In the genomic region with DNA sequence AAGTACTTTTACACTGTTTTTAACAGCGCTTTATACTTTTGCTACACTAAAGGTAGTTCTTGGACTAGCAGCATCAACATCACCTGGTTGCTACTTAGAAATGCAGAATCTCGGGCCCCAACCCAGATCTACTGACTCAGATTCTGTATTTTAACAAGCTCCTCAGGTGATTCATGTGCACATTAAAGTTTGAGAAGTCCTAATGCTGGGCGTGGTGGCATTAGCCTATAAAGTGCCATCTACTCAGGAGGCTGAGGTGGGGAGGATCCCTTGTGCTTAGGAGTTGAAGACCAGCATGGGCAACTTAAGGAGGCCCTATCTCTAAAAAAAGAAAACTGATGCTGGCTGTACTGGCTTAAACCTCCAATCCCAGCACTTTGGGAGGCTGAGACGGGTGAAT, we compare ENCODE assay signal across 20 cellular contexts. TPM values are rescaled to one million over a fixed set of nuclear protein-coding genes. Genes with fewer than 3 reads are reported as not detected.
DNase-seq lines count a peak whose midpoint lies in the region; ATAC-seq and TF ChIP-seq lines count a peak whose summit lies in the region.
"Had no signal": no experiment of that assay in that cellular context is flagged by ENCODE, and none has a peak within 500 bp of the region (broad histone marks: within the 10 kb centered on the region; RNA-seq: fewer than 3 reads in every experiment).

No MANE protein-coding gene starts in this region.

- ATAC-seq in left cardiac atrium (no peak), gastroesophageal sphincter (no peak)

- H3K9me3 ChIP-seq in left ventricle myocardium inferior (replicated peaks) = peaks cover 12% of the 10 kb centered on the region
- peaks cover 0 to 6% (median 2%) of the 10 kb centered on the region in 4 donors for H3K9me3 ChIP-seq in esophagus muscularis mucosa
- H3K9me3 ChIP-seq in gastroesophageal sphincter = peaks cover 0 to 10% (median 0%) of the 10 kb centered on the region in 3 donors
- H3K9me3 ChIP-seq in tibial artery = no peaks in the 10 kb centered on the region
- no peaks in the 10 kb centered on the region; the same call in 1 of the 2 replicates for H3K9me3 ChIP-seq in SJCRH30 (replicated peaks)

- H3K27ac Mint-ChIP-seq in T-helper 2 cell treated with Interferon-gamma antibody and Interleukin-4, amounts not matched to agents 5 μg/mL and 100 μg/mL, for 36 hours = no peak overlapping the region
- H3K27ac Mint-ChIP-seq: CD4-positive, alpha-beta memory T cell had no signal

- no peaks in the 10 kb centered on the region for H3K4me1 Mint-ChIP-seq in T-helper 2 cell treated with Interferon-gamma antibody and Interleukin-4, amounts not matched to agents 5 μg/mL and 100 μg/mL, for 36 hours (ENCODE audit: low read depth)
- H3K4me1 Mint-ChIP-seq: CD4-positive, alpha-beta memory T cell had no signal

- H3K36me3 ChIP-seq in left ventricle myocardium inferior (peaks cover 15% of the 10 kb centered on the region), esophagus muscularis mucosa (peaks cover 0 to 48% (median 5%) of the 10 kb centered on the region in 4 donors), gastroesophageal sphincter (peaks cover 0 to 49% of the 10 kb centered on the region in 2 donors), tibial artery (peaks cover 5 to 15% (median 6%) of the 10 kb centered on the region in 3 donors), SJCRH30 (peaks cover 47% of the 10 kb centered on the region)

- no peak for TF ChIP-seq POLR2A in esophagus muscularis mucosa (IDR thresholded peaks at IDR 0.05; ENCODE audit: low read depth)
- TF ChIP-seq POLR2A in gastroesophageal sphincter (IDR thresholded peaks at IDR 0.05) = no peak

- peaks cover 13% of the 10 kb centered on the region for H3K27me3 Mint-ChIP-seq in T-helper 2 cell treated with Interferon-gamma antibody and Interleukin-4, amounts not matched to agents 5 μg/mL and 100 μg/mL, for 36 hours (ENCODE audit: low read depth)

- TF ChIP-seq CTCF in left ventricle myocardium inferior (IDR thresholded peaks at IDR 0.05; ENCODE audit: borderline replicate concordance) = no peak
- TF ChIP-seq CTCF in esophagus muscularis mucosa (IDR thresholded peaks at IDR 0.05) = no peak
- TF ChIP-seq CTCF in gastroesophageal sphincter (IDR thresholded peaks at IDR 0.05) = no peak
- no peak for TF ChIP-seq CTCF in tibial artery (IDR thresholded peaks at IDR 0.05)

- no peak for DNase-seq in left ventricle myocardium inferior
- DNase-seq in left cardiac atrium = no peak
- no peak for DNase-seq in esophagus muscularis mucosa (ENCODE audit: extremely low spot score)
- no peak for DNase-seq in tibial artery
- no peak for DNase-seq in SJCRH30
- DNase-seq in T-helper 2 cell treated with Interferon-gamma antibody and Interleukin-4, amounts not matched to agents 5 μg/mL and 100 μg/mL, for 36 hours (ENCODE audit: low spot score) = no peak
- no peak for DNase-seq in activated CD4-positive, alpha-beta T cell treated with anti-CD3 and anti-CD28 coated beads for 1 hour
- DNase-seq: C1 segment of cervical spinal cord; Calu3; CD4-positive, alpha-beta memory T cell; COR-L47; DMS153; DND-41; GM23248; H7; HCEC 1CT had no signal

- WGBS in esophagus muscularis mucosa = 90% methylated on average over 4 of the region's 4 CpGs
- 91 to 100% methylated on average over 2 to 3 of the region's 4 CpGs for WGBS in gastroesophageal sphincter (ENCODE audit: low coverage in 1 of 2), 2 donors

- no peak overlapping the region for H3K4me3 ChIP-seq in left ventricle myocardium inferior
- H3K4me3 ChIP-seq in esophagus muscularis mucosa = no peak overlapping the region
- H3K4me3 ChIP-seq in gastroesophageal sphincter = no peak overlapping the region
- H3K4me3 ChIP-seq in tibial artery = no peak overlapping the region
- H3K4me3 ChIP-seq in SJCRH30 = no peak overlapping the region
- H3K4me3 ChIP-seq: GM23248 had no signal

- H3K4me3 Mint-ChIP-seq in T-helper 2 cell treated with Interferon-gamma antibody and Interleukin-4, amounts not matched to agents 5 μg/mL and 100 μg/mL, for 36 hours = no peak overlapping the region
- H3K4me3 Mint-ChIP-seq: CD4-positive, alpha-beta memory T cell had no signal

- no peaks in the 10 kb centered on the region for H3K36me3 Mint-ChIP-seq in T-helper 2 cell treated with Interferon-gamma antibody and Interleukin-4, amounts not matched to agents 5 μg/mL and 100 μg/mL, for 36 hours (ENCODE audit: low read depth)

- H3K4me1 ChIP-seq in left ventricle myocardium inferior (peaks cover 29% of the 10 kb centered on the region), esophagus muscularis mucosa (peaks cover 27 to 58% (median 50%) of the 10 kb centered on the region in 4 donors), gastroesophageal sphincter (peaks cover 10 to 61% (median 14%) of the 10 kb centered on the region in 3 donors), tibial artery (peaks cover 0 to 36% (median 10%) of the 10 kb centered on the region in 4 donors), SJCRH30 (no peaks in the 10 kb centered on the region)

- H3K9me3 Mint-ChIP-seq in T-helper 2 cell treated with Interferon-gamma antibody and Interleukin-4, amounts not matched to agents 5 μg/mL and 100 μg/mL, for 36 hours = peaks cover 5% of the 10 kb centered on the region

- no peaks in the 10 kb centered on the region for H3K27me3 ChIP-seq in left ventricle myocardium inferior (ENCODE audit: low read depth)
- H3K27me3 ChIP-seq in esophagus muscularis mucosa = no peaks in the 10 kb centered on the region
- no peaks in the 10 kb centered on the region for H3K27me3 ChIP-seq in gastroesophageal sphincter
- H3K27me3 ChIP-seq in tibial artery = no peaks in the 10 kb centered on the region
- no peaks in the 10 kb centered on the region for H3K27me3 ChIP-seq in SJCRH30

- intact Hi-C loops in left ventricle myocardium inferior (cut with micrococcal nuclease) = no loop called here
- intact Hi-C loops in left cardiac atrium (cut with DNase I) = loop anchor here in 1 of 2 donors (10.0 kb wide), 1 partner anchor 51 kb away; no protein-coding TSS in a partner anchor
- intact Hi-C loops in esophagus muscularis mucosa (cut with DNase I) = no loop called here
- intact Hi-C loops in tibial artery (cut with DNase I; ENCODE audit: low total_unique reads) = no loop called here

- TF ChIP-seq EP300 in esophagus muscularis mucosa (IDR thresholded peaks at IDR 0.05) (no peak), gastroesophageal sphincter (IDR thresholded peaks at IDR 0.05) (no peak)

- H3K27ac ChIP-seq in left ventricle myocardium inferior (replicated peaks) (peak overlapping the region; percentile 47), esophagus muscularis mucosa (replicated peaks in 1 of 4) (peak overlapping the region; percentile 85 to 89 (median 88)), gastroesophageal sphincter (peak overlapping the region; percentile 85 to 94 (median 89)), tibial artery (peak overlapping the region; percentile 66 to 73), SJCRH30 (no peak overlapping the region)
- H3K27ac ChIP-seq: GM23248 had no signal

RNA-seq across cellular contexts. Expression of a gene that starts 26.7 kb away (rescaled TPM):
- total RNA-seq in left ventricle myocardium inferior (not detected), left cardiac atrium (under 1 TPM in 1 of 2 donors, not detected in 1; 0.18 TPM), esophagus muscularis mucosa (under 1 TPM in 1 of 4 donors, not detected in 3; 0.34 TPM), gastroesophageal sphincter (under 1 TPM in 1 of 4 donors, not detected in 3; 0.67 TPM)
- 1.5 and 2.1 TPM in 2 replicates for total RNA-seq in SJCRH30 (2014; rRNA removed; shearing (Covaris generic))
- total RNA-seq: A172; A673; Calu3; CD4-positive, alpha-beta memory T cell; GM23248; H1; H7 had no signal
